ENCODE assay signal across 27 cellular contexts in genomic region chr15:73515520-73515919, GRCh38.
"Had no signal": no experiment of that assay in that cellular context is flagged by ENCODE, and none has a peak within 500 bp of the region (broad histone marks: within the 10 kb centered on the region; RNA-seq: fewer than 3 reads in every experiment).

No MANE protein-coding gene starts in this region.

- H3K27me3 ChIP-seq: breast epithelium had no signal

- H3K9me3 ChIP-seq: breast epithelium had no signal

- H3K36me3 Mint-ChIP-seq: activated CD8-positive, alpha-beta memory T cell treated with anti-CD3 and anti-CD28 coated beads, Interleukin-2, amount 10 ng/mL, durations not matched to agents 7 days and 5 days; activated naive CD4-positive, alpha-beta T cell treated with anti-CD3 and anti-CD28 coated beads, Interleukin-2, amount 50 U/mL, for 24 hours had no signal

- H3K4me1 ChIP-seq: breast epithelium had no signal

- DNase-seq: activated B cell treated with CpG ODN at 0.5 μM for 24 hours; activated CD4-positive, alpha-beta T cell treated with anti-CD3 and anti-CD28 coated beads for 1 hour; activated CD4-positive, alpha-beta T cell treated with anti-CD3 and anti-CD28 coated beads, Interleukin-2, amount 10 ng/mL, durations not matched to agents 24 days and 14 days; activated CD4-positive, alpha-beta T cell treated with anti-CD3 and anti-CD28 coated beads, Interleukin-2, amount 50 U/mL, for 48 hours; activated CD8-positive, alpha-beta memory T cell treated with anti-CD3 and anti-CD28 coated beads, Interleukin-2, amount 10 ng/mL, durations not matched to agents 7 days and 5 days; activated effector memory CD4-positive, alpha-beta T cell treated with Interleukin-2 at 50 U/mL for 16 hours; activated naive CD4-positive, alpha-beta T cell; activated T-cell treated with anti-CD3 and anti-CD28 coated beads, Interleukin-2, amount 50 U/mL, for 24 hours; aorta; IMR-90; Kasumi-1; KBM-7; NCI-H1105 treated with DMSO at 0.1 percent for 48 hours; NCI-H1930; NCI-H2107; NCI-H2171 treated with DMSO at 0.1 percent for 48 hours; NCI-H226; NCI-H524; NCI-H748 treated with DMSO at 0.1 percent for 48 hours; SIG-M5; T-cell; T-helper 2 cell; T1000 had no signal

- H3K4me1 Mint-ChIP-seq: activated B cell treated with CpG ODN at 0.5 μM for 24 hours had no signal

- H3K9me3 Mint-ChIP-seq: activated B cell treated with CpG ODN at 0.5 μM for 24 hours; activated CD4-positive, alpha-beta T cell treated with anti-CD3 and anti-CD28 coated beads, Interleukin-2, amount 10 ng/mL, durations not matched to agents 24 days and 14 days; activated naive CD4-positive, alpha-beta T cell treated with anti-CD3 and anti-CD28 coated beads, Interleukin-2, amount 50 U/mL, for 24 hours; activated T-cell treated with anti-CD3 and anti-CD28 coated beads, Interleukin-2, amount 50 U/mL, for 24 hours; activated T-helper 1 cell treated with anti-CD3 and anti-CD28 coated beads, Interleukin-12 subunit alpha, Interleukin-12 subunit beta, Interleukin-2, Interleukin-4 antibody, amounts not matched to agents 30 ng/mL and 10 ng/mL and 1 ng/mL, durations not matched to agents 14 hours and 24 hours and 36 hours had no signal

- H3K4me3 Mint-ChIP-seq: activated B cell treated with CpG ODN at 0.5 μM for 24 hours; activated CD4-positive, alpha-beta T cell treated with anti-CD3 and anti-CD28 coated beads, Interleukin-2, amount 10 ng/mL, durations not matched to agents 24 days and 14 days; activated CD8-positive, alpha-beta memory T cell treated with anti-CD3 and anti-CD28 coated beads, Interleukin-2, amount 10 ng/mL, durations not matched to agents 7 days and 5 days; activated naive CD4-positive, alpha-beta T cell treated with anti-CD3 and anti-CD28 coated beads, Interleukin-2, amount 50 U/mL, for 24 hours; activated T-cell treated with anti-CD3 and anti-CD28 coated beads, Interleukin-2, amount 50 U/mL, for 24 hours; activated T-helper 1 cell treated with anti-CD3 and anti-CD28 coated beads, Interleukin-12 subunit alpha, Interleukin-12 subunit beta, Interleukin-2, Interleukin-4 antibody, amounts not matched to agents 30 ng/mL and 10 ng/mL and 1 ng/mL, durations not matched to agents 14 hours and 24 hours and 36 hours; T-cell had no signal

- ATAC-seq: activated CD8-positive, alpha-beta memory T cell treated with anti-CD3 and anti-CD28 coated beads, Interleukin-2, amount 10 ng/mL, durations not matched to agents 7 days and 5 days; T-cell had no signal

- H3K36me3 ChIP-seq: breast epithelium had no signal

- H3K27me3 Mint-ChIP-seq: activated CD8-positive, alpha-beta memory T cell treated with anti-CD3 and anti-CD28 coated beads, Interleukin-2, amount 10 ng/mL, durations not matched to agents 7 days and 5 days had no signal

- H3K27ac Mint-ChIP-seq: activated B cell treated with CpG ODN at 0.5 μM for 24 hours; activated CD4-positive, alpha-beta T cell treated with anti-CD3 and anti-CD28 coated beads, Interleukin-2, amount 10 ng/mL, durations not matched to agents 24 days and 14 days; activated CD8-positive, alpha-beta memory T cell treated with anti-CD3 and anti-CD28 coated beads, Interleukin-2, amount 10 ng/mL, durations not matched to agents 7 days and 5 days; activated naive CD4-positive, alpha-beta T cell treated with anti-CD3 and anti-CD28 coated beads, Interleukin-2, amount 50 U/mL, for 24 hours; activated T-cell treated with anti-CD3 and anti-CD28 coated beads, Interleukin-2, amount 50 U/mL, for 24 hours; activated T-helper 1 cell treated with anti-CD3 and anti-CD28 coated beads, Interleukin-12 subunit alpha, Interleukin-12 subunit beta, Interleukin-2, Interleukin-4 antibody, amounts not matched to agents 30 ng/mL and 10 ng/mL and 1 ng/mL, durations not matched to agents 14 hours and 24 hours and 36 hours; T-cell had no signal

- H3K27ac ChIP-seq: breast epithelium, SK-N-MC had no signal

- H3K4me3 ChIP-seq: breast epithelium, SK-N-MC had no signal
